Comparison of ENCODE assay signal across 1 cellular context in genomic region chr10:94687625-94688248, GRCh38.
TF ChIP-seq lines count a peak whose summit lies in the region.

No MANE protein-coding gene starts in this region.

TF ChIP-seq in HepG2, 621 proteins besides CTCF, POLR2A, EP300 and RAD21 (continued from another document and continues in another):
- TF ChIP-seq ZNF687 (CRISPR knock-in tag; IDR thresholded peaks at IDR 0.05) (no peak), NR3C1 (CRISPR knock-in tag; IDR thresholded peaks at IDR 0.05) (no peak), FOXK1 (CRISPR knock-in tag; IDR thresholded peaks at IDR 0.05; ENCODE audit: borderline replicate concordance, low read depth) (0 out of 2 replicates have a peak, but pooled peaks have one; percentile 15), MAX (IDR thresholded peaks at IDR 0.05) (peak; percentile 21; the same call in 1 of the 2 replicates), SOX6 (IDR thresholded peaks at IDR 0.05) (no peak), SOX6 (CRISPR knock-in tag; IDR thresholded peaks at IDR 0.05) (peak; percentile 16; the same call in 1 of the 2 replicates), SOX5 (CRISPR knock-in tag; IDR thresholded peaks at IDR 0.05; ENCODE audit: borderline replicate concordance) (peak; percentile 26; the same call in 1 of the 2 replicates), MED1 (CRISPR knock-in tag; IDR thresholded peaks at IDR 0.05) (no peak), ZNF354B (CRISPR knock-in tag; IDR thresholded peaks at IDR 0.05) (no peak), DNMT3B (CRISPR knock-in tag; conservative IDR thresholded peaks at IDR 0.05) (no peak), ZNF563 (CRISPR knock-in tag; IDR thresholded peaks at IDR 0.05) (no peak), RXRB (CRISPR knock-in tag; IDR thresholded peaks at IDR 0.05; ENCODE audit: borderline replicate concordance) (0 out of 2 replicates have a peak, but pooled peaks have one; percentile 24), ARHGAP35 (CRISPR knock-in tag; IDR thresholded peaks at IDR 0.05; ENCODE audit: borderline replicate concordance) (no peak), ZKSCAN5 (CRISPR knock-in tag; IDR thresholded peaks at IDR 0.05) (no peak), HMG20A (CRISPR knock-in tag; IDR thresholded peaks at IDR 0.05; ENCODE audit: borderline replicate concordance) (0 out of 2 replicates have a peak, but pooled peaks have one; percentile 17), NCOA2 (CRISPR knock-in tag; IDR thresholded peaks at IDR 0.05) (no peak), GATAD2A (CRISPR knock-in tag; IDR thresholded peaks at IDR 0.05) (0 out of 2 replicates have a peak, but pooled peaks have one; percentile 29), ZNF607 (CRISPR knock-in tag; IDR thresholded peaks at IDR 0.05; ENCODE audit: borderline replicate concordance) (no peak), E2F5 (CRISPR knock-in tag; conservative IDR thresholded peaks at IDR 0.05) (no peak), ELF1 (CRISPR knock-in tag; IDR thresholded peaks at IDR 0.05) (no peak), GATAD1 (CRISPR knock-in tag; IDR thresholded peaks at IDR 0.05) (no peak), HES4 (CRISPR knock-in tag; IDR thresholded peaks at IDR 0.05; ENCODE audit: borderline replicate concordance) (no peak), HBP1 (CRISPR knock-in tag; IDR thresholded peaks at IDR 0.05; ENCODE audit: low read depth) (no peak), ZNF142 (CRISPR knock-in tag; IDR thresholded peaks at IDR 0.05) (no peak), ZNF276 (CRISPR knock-in tag; IDR thresholded peaks at IDR 0.05; ENCODE audit: low read depth) (no peak), ELF3 (CRISPR knock-in tag; IDR thresholded peaks at IDR 0.05) (peak; percentile 25; the same call in 1 of the 2 replicates), ARID5B (CRISPR knock-in tag; IDR thresholded peaks at IDR 0.05) (peak; percentile 70), ISX (CRISPR knock-in tag; conservative IDR thresholded peaks at IDR 0.05) (no peak), MLX (CRISPR knock-in tag; IDR thresholded peaks at IDR 0.05) (peak; percentile 94), TCF7L2 (IDR thresholded peaks at IDR 0.05; ENCODE audit: low read depth, low read length) (no peak), HIC2 (CRISPR knock-in tag; IDR thresholded peaks at IDR 0.05; ENCODE audit: low read depth) (no peak), ARNTL (CRISPR knock-in tag; IDR thresholded peaks at IDR 0.05) (no peak), ZNF460 (CRISPR knock-in tag; IDR thresholded peaks at IDR 0.05; ENCODE audit: borderline replicate concordance) (no peak), NR2F6 (IDR thresholded peaks at IDR 0.05) (peak; percentile 30; the same call in 1 of the 2 replicates), NR2F6 (CRISPR knock-in tag; IDR thresholded peaks at IDR 0.05) (peak; percentile 12; the same call in 1 of the 2 replicates)
